Comparison of ENCODE assay signal across 2 cellular contexts in genomic region chr4:26076896-26077295, GRCh38.
TF ChIP-seq lines count a peak whose summit lies in the region.

No MANE protein-coding gene starts in this region.

TF ChIP-seq in HCT116, 20 proteins besides CTCF, POLR2A, EP300 and RAD21 (continued from another document):
- TF ChIP-seq ZBTB33 (IDR thresholded peaks at IDR 0.05; ENCODE audit: extremely low read depth, insufficient replicate concordance, low read length): no peak
- no peak for TF ChIP-seq ATF3 (IDR thresholded peaks at IDR 0.05)
- no peak for TF ChIP-seq EZH2 (IDR thresholded peaks at IDR 0.05)
- TF ChIP-seq CBX3 (IDR thresholded peaks at IDR 0.05; ENCODE audit: low read depth): peak; percentile 15; the same call in 1 of the 2 replicates
- TF ChIP-seq SRF (IDR thresholded peaks at IDR 0.05; ENCODE audit: low read depth): no peak
TF ChIP-seq in HCT116: peak in this region for 1.

TF ChIP-seq in HepG2, 621 proteins besides CTCF, POLR2A, EP300 and RAD21 (continued from another document):
- TF ChIP-seq ZBTB10 (CRISPR knock-in tag; IDR thresholded peaks at IDR 0.05; ENCODE audit: borderline replicate concordance): no peak
- no peak for TF ChIP-seq AHR (CRISPR knock-in tag; IDR thresholded peaks at IDR 0.05)
- no peak for TF ChIP-seq ZNF616 (CRISPR knock-in tag; IDR thresholded peaks at IDR 0.05; ENCODE audit: low read depth)
- TF ChIP-seq ZNF776 (CRISPR knock-in tag; IDR thresholded peaks at IDR 0.05): no peak
- TF ChIP-seq ZNF746 (CRISPR knock-in tag; IDR thresholded peaks at IDR 0.05): no peak
- no peak for TF ChIP-seq ZNF564 (CRISPR knock-in tag; IDR thresholded peaks at IDR 0.05)
- no peak for TF ChIP-seq ZNF33A (CRISPR knock-in tag; IDR thresholded peaks at IDR 0.05; ENCODE audit: borderline replicate concordance)
